8 cellular contexts compared by ENCODE assay signal in the genomic region with DNA sequence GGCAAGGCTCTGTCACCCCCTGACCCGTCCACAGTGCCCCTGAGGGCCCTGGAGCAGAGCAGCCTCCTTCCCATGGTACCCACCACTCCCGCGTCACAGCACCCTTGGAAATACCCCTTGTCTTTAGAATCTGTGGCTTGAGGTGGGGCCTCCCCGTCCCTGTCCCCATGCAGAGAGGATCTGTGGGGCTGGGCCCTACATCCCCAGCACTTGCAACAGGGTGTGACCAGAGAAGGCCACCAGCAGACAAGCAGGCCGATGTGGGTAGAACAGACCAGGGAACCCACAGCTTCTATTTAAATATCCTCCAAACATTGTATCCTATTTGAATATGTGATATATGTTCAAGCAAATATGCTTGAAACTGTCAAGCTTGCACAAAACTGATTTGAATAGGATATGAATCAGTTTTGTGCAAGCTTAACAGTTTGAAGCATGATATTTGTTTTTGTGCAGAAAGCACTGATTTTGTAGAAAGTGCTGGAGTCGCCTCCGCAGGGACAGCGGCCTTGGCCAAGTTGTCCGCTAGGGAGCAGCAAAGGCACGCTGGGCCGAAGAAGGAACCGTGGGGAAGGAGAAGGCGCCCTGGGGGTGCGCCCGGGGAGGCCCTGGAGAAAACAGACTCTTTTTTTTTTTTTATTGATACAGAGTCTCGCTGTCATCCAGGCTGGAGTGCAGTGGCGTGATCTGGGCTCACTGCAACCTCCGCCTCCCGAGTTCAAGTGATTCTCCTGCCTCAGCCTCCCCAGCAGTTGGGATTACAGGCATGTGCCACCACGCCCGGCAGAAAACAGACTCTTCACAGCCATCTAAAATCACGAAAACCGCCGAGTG. TPM values are rescaled to one million over a fixed set of nuclear protein-coding genes. Genes with fewer than 3 reads are reported as not detected.
DNase-seq lines count a peak whose midpoint lies in the region; ATAC-seq, FAIRE-seq and TF ChIP-seq lines count a peak whose summit lies in the region.

No MANE protein-coding gene starts in this region.

- peak; percentile 82 for ATAC-seq in GM19351 (IDR thresholded peaks at IDR 0.05; ENCODE audit: unreplicated experiment)

- dilution Hi-C loops in keratinocyte (cut with MboI; ENCODE audit: extremely low pct_ligation_motif_present, low sequenced_read_pairs), result no loop called here

- H3K27me3 ChIP-seq in keratinocyte (ENCODE audit: control insufficient read depth, extremely low read depth, insufficient read depth, low read length) (peaks cover 3% of the 10 kb centered on the region), vagina (no peaks in the 10 kb centered on the region)

- H4K20me1 ChIP-seq in keratinocyte (ENCODE audit: control insufficient read depth, extremely low read depth, insufficient read depth, low read length), result no peaks in the 10 kb centered on the region

- no peak overlapping the region for H3K27ac ChIP-seq in keratinocyte (ENCODE audit: control insufficient read depth, insufficient read depth, low read length)
- no peak overlapping the region for H3K27ac ChIP-seq in vagina

- H3K79me2 ChIP-seq in keratinocyte (ENCODE audit: control insufficient read depth, insufficient read depth, low read length), result no peaks in the 10 kb centered on the region

- no peaks in the 10 kb centered on the region for H3K4me1 ChIP-seq in keratinocyte (ENCODE audit: control insufficient read depth, extremely low read depth, insufficient read depth, low read length)
- peaks cover 14% of the 10 kb centered on the region for H3K4me1 ChIP-seq in vagina

- H2AFZ ChIP-seq in keratinocyte (ENCODE audit: control insufficient read depth, low read length), result no peak overlapping the region

- TF ChIP-seq POLR2A in NB4 (IDR thresholded peaks at IDR 0.05; ENCODE audit: extremely low read depth, insufficient read length), result no peak
- no peak for TF ChIP-seq POLR2A in vagina (IDR thresholded peaks at IDR 0.05)

- DNase-seq in D341Med (ENCODE audit: low spot score), result peak; percentile 75
- peak; percentile 72 for DNase-seq in NB4 (ENCODE audit: low read depth)
- DNase-seq in amygdala (lab: John Stamatoyannopoulos, UW), result peak in 30 of 56 donors; percentile 9 to 75 (median 38)
- DNase-seq in keratinocyte (ENCODE audit: low read depth, low spot score), result no peak
- peak; percentile 18 for DNase-seq in stimulated activated CD8-positive, alpha-beta memory T cell treated with anti-CD3 and anti-CD28 coated beads, Interleukin-4, amount 100 ng/mL, for 24 hours (ENCODE audit: low read depth)
- no peak for DNase-seq in vagina (ENCODE audit: extremely low spot score in 2 of 2)
- DNase-seq in effector CD8-positive, alpha-beta T cell (lab: John Stamatoyannopoulos, UW), result no peak

- FAIRE-seq in keratinocyte (lab: Jason Lieb, UNC), result no peak

- H3K4me3 ChIP-seq in NB4 (ENCODE audit: low read depth, low read length) (no peak overlapping the region), keratinocyte (ENCODE audit: control insufficient read depth in 2 of 3, extremely low read depth in 1 of 3, insufficient read depth in 2 of 3, low read depth in 1 of 3, low read length in 3 of 3) (no peak overlapping the region), vagina (no peak overlapping the region)

- no peak overlapping the region for H3K9ac ChIP-seq in keratinocyte (ENCODE audit: control insufficient read depth, extremely low read depth, insufficient read depth, low read length)

- no peak overlapping the region for H3K4me2 ChIP-seq in keratinocyte (ENCODE audit: control insufficient read depth, extremely low read depth, insufficient read depth, low read depth, low read length)

- no peaks in the 10 kb centered on the region for H3K9me1 ChIP-seq in keratinocyte (ENCODE audit: control insufficient read depth, extremely low read depth, insufficient read depth, low read length)

- TF ChIP-seq CTCF in NB4 (IDR thresholded peaks at IDR 0.05; ENCODE audit: low read depth, low read length), result peak; percentile 95
- peak; percentile 50 to 76 (median 73) for TF ChIP-seq CTCF in keratinocyte (optimal IDR thresholded peaks at IDR 0.05 in 1 of 3, IDR thresholded peaks at IDR 0.05 in 1 of 3, conservative IDR thresholded peaks at IDR 0.05 in 1 of 3; ENCODE audit: extremely low read depth in 1 of 3, insufficient read depth in 2 of 3, low read length in 3 of 3)
- TF ChIP-seq CTCF in vagina (IDR thresholded peaks at IDR 0.05), result peak in 1 of 3 experiments; percentile 22

- H3K9me3 ChIP-seq in keratinocyte (ENCODE audit: control insufficient read depth, low read depth, low read length) (no peaks in the 10 kb centered on the region), vagina (no peaks in the 10 kb centered on the region)

- H3K36me3 ChIP-seq in keratinocyte (ENCODE audit: control insufficient read depth in 2 of 2, extremely low read depth in 1 of 2, insufficient read depth in 2 of 2, low read length in 2 of 2) (no peaks in the 10 kb centered on the region), vagina (no peaks in the 10 kb centered on the region)

- intact Hi-C loops in vagina (cut with DNase I), result no loop called here

RNA-seq across cellular contexts. Expression of gene CFAP46, which starts 2.2 kb away (rescaled TPM):
- polyA plus RNA-seq in keratinocyte, result 0.55 to 1.00 TPM (median 0.94 TPM) in 3 replicates
- 0.24 TPM for polyA plus RNA-seq in keratinocyte (2011; ENCODE audit: low read depth)
- 0.78 and 0.83 TPM in 2 replicates for polyA plus RNA-seq in keratinocyte (2011; cell fraction: cytosol; rRNA removed)
- polyA plus RNA-seq in keratinocyte (2011; cell fraction: nucleus; rRNA removed), result 0.89 and 1.4 TPM in 2 replicates
- 0.16 and 1.0 TPM in 2 replicates for polyA plus RNA-seq in keratinocyte (2012; ENCODE audit: low replicate concordance)
- polyA minus RNA-seq in keratinocyte, result 0.54 TPM in 1 of 3 replicates, not detected in the others
- polyA minus RNA-seq in keratinocyte (2011; cell fraction: cytosol; rRNA and poly(A)+ RNA removed), result not detected
- 0.63 and 0.70 TPM in 2 replicates for polyA minus RNA-seq in keratinocyte (2011; cell fraction: nucleus; rRNA and poly(A)+ RNA removed)
- not detected for total RNA-seq in vagina

Comparison
In these comparisons a context has a peak if more than half of its experiments do, and no peak if none do; other contexts are left out.
1. DNase-seq: peak in D341Med (single experiment), NB4 (single experiment), amygdala (30 of 56) and stimulated activated CD8-positive, alpha-beta memory T cell treated with anti-CD3 and anti-CD28 coated beads, Interleukin-4, amount 100 ng/mL, for 24 hours (single experiment); none in keratinocyte (single experiment), vagina (0 of 2) and effector CD8-positive, alpha-beta T cell (single experiment).